17 cellular contexts compared by ENCODE assay signal in the genomic region with DNA sequence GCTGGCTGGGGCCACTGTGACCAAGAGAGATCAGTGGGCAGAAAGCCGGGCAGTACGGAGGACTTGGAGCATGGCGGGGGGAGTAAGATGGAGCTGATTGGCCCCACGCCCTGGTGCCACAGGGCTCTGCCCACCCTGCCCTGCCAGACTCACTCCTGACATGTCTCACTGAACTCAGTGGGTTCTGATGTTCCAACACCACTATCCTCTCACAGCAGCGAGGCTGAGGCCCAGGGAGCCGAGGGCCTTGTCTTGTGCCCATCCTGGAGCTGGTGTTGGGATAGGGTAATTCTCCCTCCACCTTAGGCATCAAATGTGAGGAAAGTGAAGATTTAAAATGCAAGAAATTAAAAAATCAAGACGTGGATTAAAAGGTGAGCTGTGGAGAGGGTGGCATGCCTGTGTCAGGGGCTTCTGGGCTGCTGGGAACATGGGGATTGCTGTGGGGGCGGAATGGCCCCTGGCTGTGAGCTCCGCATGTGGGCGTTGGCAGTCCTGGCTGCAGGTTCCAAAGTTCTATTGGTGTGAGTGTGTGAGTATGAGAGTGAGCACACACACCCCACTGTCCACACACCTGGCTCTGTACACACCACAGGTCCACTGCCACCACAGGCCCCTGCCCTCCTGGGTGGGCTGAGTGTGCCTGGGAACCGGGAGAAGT.
DNase-seq lines count a peak whose midpoint lies in the region; ATAC-seq, FAIRE-seq and TF ChIP-seq lines count a peak whose summit lies in the region.
"Had no signal": no experiment of that assay in that cellular context is flagged by ENCODE, and none has a peak within 500 bp of the region (broad histone marks: within the 10 kb centered on the region; RNA-seq: fewer than 3 reads in every experiment).

No MANE protein-coding gene starts in this region.

- BruUV-seq in HepG2 (replicated peaks; lab: Mats Ljungman, UMichigan), result no TSS peak

- H3K27ac Mint-ChIP-seq in neural crest cell (ENCODE audit: unreplicated experiment), result peak overlapping the region; percentile 91
- H3K27ac Mint-ChIP-seq: HFFc6 had no signal

- TF ChIP-seq CTCF in right lobe of liver (IDR thresholded peaks at IDR 0.05), result no peak
- no peak for TF ChIP-seq CTCF in HepG2 (CRISPR knock-in tag; IDR thresholded peaks at IDR 0.05)
- TF ChIP-seq CTCF in coronary artery (IDR thresholded peaks at IDR 0.05), result no peak
- TF ChIP-seq CTCF in neural crest cell (conservative IDR thresholded peaks at IDR 0.05), result no peak
- no peak for TF ChIP-seq CTCF in stomach (IDR thresholded peaks at IDR 0.05)

- H4K20me1 ChIP-seq in HepG2 (ENCODE audit: insufficient read depth, low read length), result no peaks in the 10 kb centered on the region

- ATAC-seq in right lobe of liver (peak in 2 of 4 donors; percentile 14 to 54), HepG2 (no peak; the same call in 1 of the 3 replicates)

- no peak overlapping the region for H3K9ac ChIP-seq in HepG2 (ENCODE audit: insufficient read depth, low read depth, low read length)
- H3K9ac ChIP-seq: GM23248 had no signal

- DNase-seq in right lobe of liver (peak in 2 of 3 donors; percentile 31 to 35), HepG2 (ENCODE audit: low spot score) (no peak), coronary artery (ENCODE audit: low spot score) (peak; percentile 56), neural crest cell (ENCODE audit: low read depth, low spot score) (no peak), NCI-H2227 treated with DMSO at 0.1 percent for 48 hours (lab: John Stamatoyannopoulos, UW) (no peak), iPS-NIHi7 (ENCODE audit: extremely low spot score) (no peak), stomach (no peak)
- DNase-seq: BE2C, GF-D8, GM23248, HFFc6, MG63, NCI-H1092 treated with DMSO at 0.1 percent for 48 hours, NCI-H1694, NCI-H446 treated with DMSO at 0.1 percent for 48 hours, NCI-H748 treated with DMSO at 0.1 percent for 48 hours, SHP77 had no signal

- H3K79me2 ChIP-seq in HepG2 (ENCODE audit: insufficient read depth, low read length), result no peaks in the 10 kb centered on the region

- H3K4me1 ChIP-seq in right lobe of liver (no peaks in the 10 kb centered on the region), HepG2 (ENCODE audit: insufficient read depth, low read length) (no peaks in the 10 kb centered on the region), stomach (no peaks in the 10 kb centered on the region)
- H3K4me1 ChIP-seq: BE2C had no signal

- H2AFZ ChIP-seq in HepG2 (ENCODE audit: low read length), result no peak overlapping the region
- H2AFZ ChIP-seq: GM23248 had no signal

- no peak overlapping the region for H3K4me3 ChIP-seq in right lobe of liver
- no peak overlapping the region for H3K4me3 ChIP-seq in HepG2 (replicated peaks in 1 of 3; ENCODE audit: insufficient read depth in 1 of 3, low read depth in 2 of 3, low read length in 3 of 3)
- H3K4me3 ChIP-seq in coronary artery, result no peak overlapping the region
- H3K4me3 ChIP-seq in stomach, result no peak overlapping the region
- H3K4me3 ChIP-seq: GM23248, MG63 had no signal

- FAIRE-seq in HepG2 (lab: Jason Lieb, UNC), result no peak

- H3K9me3 ChIP-seq in right lobe of liver (no peaks in the 10 kb centered on the region), HepG2 (ENCODE audit: low read length) (no peaks in the 10 kb centered on the region), stomach (no peaks in the 10 kb centered on the region)
- H3K9me3 ChIP-seq: BE2C, MG63 had no signal

- H3K36me3 ChIP-seq in right lobe of liver (no peaks in the 10 kb centered on the region), HepG2 (replicated peaks in 1 of 2; ENCODE audit: control insufficient read depth in 1 of 2, insufficient read depth in 2 of 2, low read length in 2 of 2) (no peaks in the 10 kb centered on the region), stomach (no peaks in the 10 kb centered on the region)
- H3K36me3 ChIP-seq: BE2C, MG63 had no signal

- no peaks in the 10 kb centered on the region for H3K27me3 Mint-ChIP-seq in neural crest cell (ENCODE audit: low read depth)

- peaks cover 9% of the 10 kb centered on the region for H3K4me1 Mint-ChIP-seq in neural crest cell

- no peak for TF ChIP-seq RAD21 in HepG2 (CRISPR knock-in tag; IDR thresholded peaks at IDR 0.05)

- TF ChIP-seq EP300 in HepG2 (IDR thresholded peaks at IDR 0.05; ENCODE audit: low read depth in 2 of 2, low read length in 2 of 2) (no peak), HepG2 (CRISPR knock-in tag; IDR thresholded peaks at IDR 0.05; ENCODE audit: borderline replicate concordance) (no peak), stomach (IDR thresholded peaks at IDR 0.05) (no peak)

- WGBS in right lobe of liver (ENCODE audit: insufficient coverage, low coverage, low lambda C conversion rate, missing lambda C conversion rate), result 58% methylated on average over 5 of the region's 11 CpGs
- 33% methylated on average over 11 of the region's 11 CpGs for WGBS in HepG2 (ENCODE audit: low lambda C conversion rate)
- WGBS in stomach, 5 donors, result 81 to 91% (median 83%) methylated on average over 10 to 11 of the region's 11 CpGs

- no peak overlapping the region for H3K4me3 Mint-ChIP-seq in neural crest cell
- H3K4me3 Mint-ChIP-seq: HFFc6 had no signal

- POLR2A ChIA-PET in HepG2 (lab: Yijun Ruan, JAX), result no interaction called here

- in situ Hi-C loops in HepG2 (cut with HindIII; ENCODE audit: extremely low pct_ligation_motif_present, low pct_unique_long_range_greater_than_20kb), result no loop called here

- no peaks in the 10 kb centered on the region for H3K36me3 Mint-ChIP-seq in neural crest cell (ENCODE audit: low read depth)

- H3K4me2 ChIP-seq in HepG2 (ENCODE audit: low read depth, low read length), result no peak overlapping the region

- no peaks in the 10 kb centered on the region for H3K27me3 ChIP-seq in right lobe of liver
- peaks cover 3 to 21% of the 10 kb centered on the region in 2 experiments; a peak in 4 of 5 replicates for H3K27me3 ChIP-seq in HepG2 (ENCODE audit: control insufficient read depth in 1 of 2, insufficient read depth in 2 of 2, low read length in 2 of 2)
- no peaks in the 10 kb centered on the region for H3K27me3 ChIP-seq in stomach
- H3K27me3 ChIP-seq: BE2C, MG63 had no signal

- CTCF ChIA-PET in HepG2 (lab: Yijun Ruan, JAX; ENCODE audit: low intra/inter-chr PET ratio, low total read pairs), result no interaction called here

- TF ChIP-seq POLR2A in right lobe of liver (IDR thresholded peaks at IDR 0.05), result no peak
- TF ChIP-seq POLR2A in HepG2 (IDR thresholded peaks at IDR 0.05; ENCODE audit: insufficient read depth in 1 of 2, low read depth in 2 of 2, low read length in 2 of 2), result no peak
- no peak for TF ChIP-seq POLR2A in stomach (IDR thresholded peaks at IDR 0.05)

- no peaks in the 10 kb centered on the region for H3K9me3 Mint-ChIP-seq in neural crest cell
- H3K9me3 Mint-ChIP-seq: HFFc6 had no signal

- H3K27ac ChIP-seq in right lobe of liver (no peak overlapping the region), HepG2 (ENCODE audit: extremely low read length, insufficient read depth, low read length) (no peak overlapping the region), coronary artery (no peak overlapping the region), stomach (no peak overlapping the region)
- H3K27ac ChIP-seq: GM23248 had no signal

- intact Hi-C loops in right lobe of liver (cut with DNase I), result loop anchor here in 1 of 2 donors (10.0 kb wide), 1 partner anchor 157 kb away; no protein-coding TSS in a partner anchor
- intact Hi-C loops in HepG2 (cut with micrococcal nuclease; ENCODE audit: unreplicated experiment), result no loop called here
- intact Hi-C loops in stomach (cut with DNase I; ENCODE audit: low total_unique reads), result no loop called here

TF ChIP-seq in HepG2, 621 proteins besides CTCF, POLR2A, EP300 and RAD21 (continues in another document):
- TF ChIP-seq NBN (conservative IDR thresholded peaks at IDR 0.05) (no peak), TSC22D2 (CRISPR knock-in tag; IDR thresholded peaks at IDR 0.05; ENCODE audit: borderline replicate concordance) (no peak)
- TF ChIP-seq, protein P1, sequence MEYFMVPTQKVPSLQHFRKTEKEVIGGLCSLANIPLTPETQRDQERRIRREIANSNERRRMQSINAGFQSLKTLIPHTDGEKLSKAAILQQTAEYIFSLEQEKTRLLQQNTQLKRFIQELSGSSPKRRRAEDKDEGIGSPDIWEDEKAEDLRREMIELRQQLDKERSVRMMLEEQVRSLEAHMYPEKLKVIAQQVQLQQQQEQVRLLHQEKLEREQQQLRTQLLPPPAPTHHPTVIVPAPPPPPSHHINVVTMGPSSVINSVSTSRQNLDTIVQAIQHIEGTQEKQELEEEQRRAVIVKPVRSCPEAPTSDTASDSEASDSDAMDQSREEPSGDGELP (IDR thresholded peaks at IDR 0.05; ENCODE audit: borderline replicate concordance, low read depth), result no peak
- TF ChIP-seq, protein P2, sequence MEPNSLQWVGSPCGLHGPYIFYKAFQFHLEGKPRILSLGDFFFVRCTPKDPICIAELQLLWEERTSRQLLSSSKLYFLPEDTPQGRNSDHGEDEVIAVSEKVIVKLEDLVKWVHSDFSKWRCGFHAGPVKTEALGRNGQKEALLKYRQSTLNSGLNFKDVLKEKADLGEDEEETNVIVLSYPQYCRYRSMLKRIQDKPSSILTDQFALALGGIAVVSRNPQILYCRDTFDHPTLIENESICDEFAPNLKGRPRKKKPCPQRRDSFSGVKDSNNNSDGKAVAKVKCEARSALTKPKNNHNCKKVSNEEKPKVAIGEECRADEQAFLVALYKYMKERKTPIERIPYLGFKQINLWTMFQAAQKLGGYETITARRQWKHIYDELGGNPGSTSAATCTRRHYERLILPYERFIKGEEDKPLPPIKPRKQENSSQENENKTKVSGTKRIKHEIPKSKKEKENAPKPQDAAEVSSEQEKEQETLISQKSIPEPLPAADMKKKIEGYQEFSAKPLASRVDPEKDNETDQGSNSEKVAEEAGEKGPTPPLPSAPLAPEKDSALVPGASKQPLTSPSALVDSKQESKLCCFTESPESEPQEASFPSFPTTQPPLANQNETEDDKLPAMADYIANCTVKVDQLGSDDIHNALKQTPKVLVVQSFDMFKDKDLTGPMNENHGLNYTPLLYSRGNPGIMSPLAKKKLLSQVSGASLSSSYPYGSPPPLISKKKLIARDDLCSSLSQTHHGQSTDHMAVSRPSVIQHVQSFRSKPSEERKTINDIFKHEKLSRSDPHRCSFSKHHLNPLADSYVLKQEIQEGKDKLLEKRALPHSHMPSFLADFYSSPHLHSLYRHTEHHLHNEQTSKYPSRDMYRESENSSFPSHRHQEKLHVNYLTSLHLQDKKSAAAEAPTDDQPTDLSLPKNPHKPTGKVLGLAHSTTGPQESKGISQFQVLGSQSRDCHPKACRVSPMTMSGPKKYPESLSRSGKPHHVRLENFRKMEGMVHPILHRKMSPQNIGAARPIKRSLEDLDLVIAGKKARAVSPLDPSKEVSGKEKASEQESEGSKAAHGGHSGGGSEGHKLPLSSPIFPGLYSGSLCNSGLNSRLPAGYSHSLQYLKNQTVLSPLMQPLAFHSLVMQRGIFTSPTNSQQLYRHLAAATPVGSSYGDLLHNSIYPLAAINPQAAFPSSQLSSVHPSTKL (CRISPR knock-in tag; IDR thresholded peaks at IDR 0.05), result no peak
- TF ChIP-seq, protein P3, sequence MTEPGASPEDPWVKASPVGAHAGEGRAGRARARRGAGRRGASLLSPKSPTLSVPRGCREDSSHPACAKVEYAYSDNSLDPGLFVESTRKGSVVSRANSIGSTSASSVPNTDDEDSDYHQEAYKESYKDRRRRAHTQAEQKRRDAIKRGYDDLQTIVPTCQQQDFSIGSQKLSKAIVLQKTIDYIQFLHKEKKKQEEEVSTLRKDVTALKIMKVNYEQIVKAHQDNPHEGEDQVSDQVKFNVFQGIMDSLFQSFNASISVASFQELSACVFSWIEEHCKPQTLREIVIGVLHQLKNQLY (CRISPR knock-in tag; IDR thresholded peaks at IDR 0.05), result no peak

Comparison
In these comparisons a context has a peak if more than half of its experiments do, and no peak if none do; other contexts are left out.
1. DNase-seq: peak in right lobe of liver (2 of 3) and coronary artery (single experiment); none in HepG2 (single experiment), neural crest cell (single experiment), NCI-H2227 treated with DMSO at 0.1 percent for 48 hours (single experiment), iPS-NIHi7 (single experiment) and stomach (single experiment).